In genomic region chr3:194343561-194343893, GRCh38 we compare ENCODE assay signal across 16 cellular contexts. TPM values are rescaled to one million over a fixed set of nuclear protein-coding genes. Genes with fewer than 3 reads are reported as not detected.
DNase-seq lines count a peak whose midpoint lies in the region; ATAC-seq, FAIRE-seq and TF ChIP-seq lines count a peak whose summit lies in the region.
"Had no signal": no experiment of that assay in that cellular context is flagged by ENCODE, and none has a peak within 500 bp of the region (broad histone marks: within the 10 kb centered on the region; RNA-seq: fewer than 3 reads in every experiment).

No MANE protein-coding gene starts in this region.

- no peak overlapping the region for H3K27ac ChIP-seq in PC-3 (ENCODE audit: low read length)
- no peak overlapping the region for H3K27ac ChIP-seq in small intestine (ENCODE audit: low read depth in 1 of 2, low read length in 1 of 2)
- H3K27ac ChIP-seq: SJCRH30 had no signal

- H3K4me3 ChIP-seq in PC-3 (ENCODE audit: low read length) (no peak overlapping the region), small intestine (ENCODE audit: low read depth in 1 of 2, low read length in 2 of 2) (no peak overlapping the region)
- H3K4me3 ChIP-seq: SJCRH30 had no signal

- BruUV-seq in PC-3 (replicated peaks; lab: Mats Ljungman, UMichigan): no TSS peak

- H3K9me3 ChIP-seq in PC-3 (ENCODE audit: low read length): no peaks in the 10 kb centered on the region
- H3K9me3 ChIP-seq in small intestine (ENCODE audit: control insufficient read depth, low read depth): no peaks in the 10 kb centered on the region
- H3K9me3 ChIP-seq: SJCRH30 had no signal

- H3K9ac ChIP-seq in PC-3 (ENCODE audit: low read length): no peak overlapping the region

- DNase-seq in D721Med (ENCODE audit: insufficient read length, low spot score) (no peak), HuH-7 (ENCODE audit: low spot score) (peak; percentile 54), PC-3 (no peak), small intestine (peak; percentile 25), activated T-cell treated with anti-CD3 and anti-CD28 coated beads for 4 hours (no peak)
- no peak for DNase-seq in activated CD4-positive, alpha-beta T cell treated with anti-CD3 and anti-CD28 coated beads, Interleukin-2, amount 50 U/mL, for 1 hour
- DNase-seq: DMS153, GOT3, NCI-H524 treated with DMSO at 0.1 percent for 48 hours, T1000 had no signal

- intact Hi-C loops in PC-3 (cut with micrococcal nuclease): loop anchor here (5.0 kb wide), 1 partner anchor 676 kb away; no protein-coding TSS in a partner anchor

- 0 out of 2 replicates have a peak overlapping the region, but pooled peaks have one; percentile 3 for H3K4me2 ChIP-seq in PC-3 (ENCODE audit: low read length)

- H3K27me3 ChIP-seq in PC-3 (ENCODE audit: low read length) (no peaks in the 10 kb centered on the region), small intestine (ENCODE audit: control insufficient read depth in 2 of 2, insufficient read depth in 2 of 2, low read length in 2 of 2) (no peaks in the 10 kb centered on the region)
- H3K27me3 ChIP-seq: SJCRH30 had no signal

- H3K79me2 ChIP-seq in PC-3 (ENCODE audit: low read length): no peaks in the 10 kb centered on the region

- H3F3A ChIP-seq in PC-3 (ENCODE audit: low read length, unreplicated experiment): no peaks in the 10 kb centered on the region

- CTCF ChIA-PET in PC-3 (lab: Charles Lee): interaction anchor here (0.6 to 1.0 kb wide), 6 partner anchors 15 to 636 kb away, joined by 3 to 4 read pairs (median 4); no protein-coding TSS in a partner anchor

- no peaks in the 10 kb centered on the region for H4K20me1 ChIP-seq in PC-3 (ENCODE audit: low read length)

- no peak overlapping the region for H2AFZ ChIP-seq in PC-3 (ENCODE audit: low read length)

- TF ChIP-seq CTCF in D721Med (IDR thresholded peaks at IDR 0.05; ENCODE audit: insufficient read depth, missing control alignments) (no peak), PC-3 (conservative IDR thresholded peaks at IDR 0.05; ENCODE audit: low read depth, low read length) (no peak)

- 44 to 80% (median 54%) methylated on average over 2 of the region's 2 CpGs for WGBS in small intestine, 3 donors

- H3K4me1 ChIP-seq in PC-3 (ENCODE audit: insufficient read depth, low read length) (no peaks in the 10 kb centered on the region; the same call in 1 of the 2 replicates), small intestine (ENCODE audit: control insufficient read depth in 2 of 2, insufficient read depth in 1 of 2, low read depth in 1 of 2, low read length in 1 of 2) (no peaks in the 10 kb centered on the region)

- ATAC-seq in PC-3: no peak
- no peak for ATAC-seq in HG02852 (IDR thresholded peaks at IDR 0.05; ENCODE audit: unreplicated experiment)

- FAIRE-seq in D721Med (lab: Jason Lieb, UNC): peak; percentile 73
- no peak for FAIRE-seq in small intestine (lab: Jason Lieb, UNC)
- FAIRE-seq: GM12892 had no signal

- no peaks in the 10 kb centered on the region for H3K9me2 ChIP-seq in PC-3 (replicated peaks; ENCODE audit: low read length)

- H3K36me3 ChIP-seq in PC-3 (ENCODE audit: low read depth, low read length) (no peaks in the 10 kb centered on the region), small intestine (ENCODE audit: control insufficient read depth in 2 of 2, insufficient read depth in 2 of 2, low read length in 2 of 2) (no peaks in the 10 kb centered on the region)
- H3K36me3 ChIP-seq: SJCRH30 had no signal

- POLR2A ChIA-PET in PC-3 (lab: Charles Lee; ENCODE audit: unreplicated experiment): no interaction called here

RNA-seq across cellular contexts. Expression of gene CPN2, which starts 7.6 kb away (rescaled TPM):
- 0.07 TPM in 1 of 2 replicates, not detected in the other for total RNA-seq in PC-3 (2014; rRNA removed)
- polyA plus RNA-seq in small intestine: not detected
- total RNA-seq: CD4-positive, alpha-beta memory T cell; SJCRH30; T-helper 1 cell treated with Interleukin-12 subunit alpha and Interleukin-12 subunit beta and Interleukin-4 antibody, amounts not matched to agents 30 ng/mL and 1 ng/mL, for 36 hours had no signal
- polyA plus RNA-seq: BJ; CD4-positive, alpha-beta memory T cell had no signal

RNA-seq across cellular contexts. Expression of gene LRRC15, which starts 26.0 kb away (rescaled TPM):
- total RNA-seq in PC-3 (2014; rRNA removed): 0.29 and 0.36 TPM in 2 replicates
- polyA plus RNA-seq in small intestine: under 1 TPM in 1 of 3 donors, not detected in 2; 0.01 TPM
- total RNA-seq: CD4-positive, alpha-beta memory T cell; T-helper 1 cell treated with Interleukin-12 subunit alpha and Interleukin-12 subunit beta and Interleukin-4 antibody, amounts not matched to agents 30 ng/mL and 1 ng/mL, for 36 hours had no signal
- polyA plus RNA-seq: CD4-positive, alpha-beta memory T cell had no signal

RNA-seq across cellular contexts. Expression of gene GP5, which starts 55.5 kb away (rescaled TPM):
- total RNA-seq in PC-3 (2014; rRNA removed): not detected in 2 replicates
- polyA plus RNA-seq in small intestine: under 1 TPM in 1 of 3 donors, not detected in 2; 0.18 TPM
- total RNA-seq: SJCRH30 had no signal
- polyA plus RNA-seq: BJ had no signal

Comparison
In these comparisons a context has a peak if more than half of its experiments do, and no peak if none do; other contexts are left out.
1. DNase-seq: peak in HuH-7 (single experiment) and small intestine (single experiment); none in D721Med (single experiment), PC-3 (single experiment), activated CD4-positive, alpha-beta T cell treated with anti-CD3 and anti-CD28 coated beads, Interleukin-2, amount 50 U/mL, for 1 hour (single experiment) and activated T-cell treated with anti-CD3 and anti-CD28 coated beads for 4 hours (single experiment).